In the genomic region with DNA sequence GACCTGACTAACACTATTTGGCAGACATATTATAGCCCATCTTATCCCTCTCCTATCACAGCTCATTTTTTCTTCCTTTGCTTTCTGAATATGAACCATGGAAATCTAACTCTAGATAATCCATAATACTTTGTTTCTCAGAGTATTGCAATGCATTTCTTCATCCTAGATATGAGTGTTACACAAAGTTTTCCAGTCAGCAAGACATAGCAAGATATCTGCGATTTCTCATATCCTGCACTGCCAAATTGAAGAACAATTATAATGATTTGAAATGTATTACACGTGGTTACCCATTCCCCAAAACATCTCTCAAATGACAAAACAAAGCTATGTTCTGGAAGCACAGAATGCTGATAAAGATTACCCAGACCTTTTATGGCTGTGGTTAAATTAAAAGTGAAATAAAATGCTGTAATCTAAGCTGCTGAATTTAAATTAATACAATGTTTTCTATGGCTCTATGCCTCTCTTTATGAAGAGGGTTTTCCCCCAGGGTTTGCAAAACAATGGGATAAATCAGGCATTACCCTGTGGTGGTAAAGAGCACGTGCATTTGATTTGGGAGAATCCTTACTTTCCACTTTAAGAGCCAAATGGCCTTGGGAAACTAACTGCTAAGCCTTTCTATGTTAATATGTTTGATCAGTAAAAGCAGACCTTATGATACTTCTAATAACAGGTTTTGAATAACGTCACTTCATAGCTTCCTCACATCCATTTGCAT, we compare ENCODE assay signal across 14 cellular contexts.
DNase-seq lines count a peak whose midpoint lies in the region; TF ChIP-seq lines count a peak whose summit lies in the region.
"Had no signal": no experiment of that assay in that cellular context is flagged by ENCODE, and none has a peak within 500 bp of the region (broad histone marks: within the 10 kb centered on the region; RNA-seq: fewer than 3 reads in every experiment).

No MANE protein-coding gene starts in this region.

- no peaks in the 10 kb centered on the region for H3K36me3 Mint-ChIP-seq in endothelial cell (ENCODE audit: low read depth, unreplicated experiment)

- no peak overlapping the region for H3K27ac ChIP-seq in ACC112 (ENCODE audit: low read depth, low read length)
- H3K27ac ChIP-seq: C4-2B, GM23248 had no signal

- no peaks in the 10 kb centered on the region for H3K27me3 ChIP-seq in ACC112 (ENCODE audit: insufficient read depth, low read length)
- H3K27me3 ChIP-seq in adipocyte (replicated peaks; ENCODE audit: control insufficient read depth, insufficient read depth, low read length) = no peaks in the 10 kb centered on the region

- H3K4me1 Mint-ChIP-seq in endothelial cell (ENCODE audit: unreplicated experiment) = no peaks in the 10 kb centered on the region

- no peaks in the 10 kb centered on the region for H3K27me3 Mint-ChIP-seq in endothelial cell (ENCODE audit: unreplicated experiment)

- no peak overlapping the region for H3K4me3 Mint-ChIP-seq in endothelial cell (ENCODE audit: unreplicated experiment)

- no peaks in the 10 kb centered on the region for H3K79me2 ChIP-seq in ACC112 (ENCODE audit: control insufficient read depth, insufficient read depth, low read length, unreplicated experiment)

- H2AFZ ChIP-seq in ACC112 (ENCODE audit: low read length, unreplicated experiment) = peak overlapping the region; percentile 66
- H2AFZ ChIP-seq: GM23248 had no signal

- no peak overlapping the region for H3K27ac Mint-ChIP-seq in endothelial cell (ENCODE audit: unreplicated experiment)

- H3K4me1 ChIP-seq in ACC112 (ENCODE audit: control insufficient read depth, insufficient read depth, low read length, unreplicated experiment) (peaks cover 3% of the 10 kb centered on the region), adipocyte (ENCODE audit: control insufficient read depth, insufficient read depth, low read length) (no peaks in the 10 kb centered on the region)

- H3K4me3 ChIP-seq in ACC112 (ENCODE audit: low read depth, low read length) (no peak overlapping the region), adipocyte (ENCODE audit: low read length) (no peak overlapping the region), fibroblast of villous mesenchyme (ENCODE audit: low read depth, low read length) (no peak overlapping the region)
- H3K4me3 ChIP-seq: GM12878, GM23248 had no signal

- no peaks in the 10 kb centered on the region for H3K9me3 Mint-ChIP-seq in endothelial cell (ENCODE audit: unreplicated experiment)

- no peaks in the 10 kb centered on the region for H3K9me3 ChIP-seq in adipocyte (ENCODE audit: control insufficient read depth, low read length)

- TF ChIP-seq CTCF in fibroblast of villous mesenchyme (IDR thresholded peaks at IDR 0.05; ENCODE audit: insufficient read depth, low read depth, low read length) (no peak), endothelial cell (IDR thresholded peaks at IDR 0.05; ENCODE audit: unreplicated experiment) (no peak)

- peak; percentile 2 to 69 for DNase-seq in NCI-H2081 (lab: John Stamatoyannopoulos, UW)
- peak; percentile 74 for DNase-seq in adipocyte (ENCODE audit: low read depth)
- peak; percentile 21 for DNase-seq in fibroblast of villous mesenchyme (ENCODE audit: low read depth)
- no peak for DNase-seq in stimulated activated naive CD4-positive, alpha-beta T cell (lab: John Stamatoyannopoulos, UW)
- DNase-seq in endothelial cell (ENCODE audit: low spot score) = no peak
- no peak for DNase-seq in cerebellum (ENCODE audit: low spot score)
- DNase-seq: GDM1, GM23248, NCI-H146, NCI-H226, NCI-H774 had no signal

- no peak overlapping the region for H3K9ac ChIP-seq in adipocyte (ENCODE audit: low read length)
- H3K9ac ChIP-seq: GM23248 had no signal

- H3K36me3 ChIP-seq in ACC112 (ENCODE audit: insufficient read depth, low read length) (no peaks in the 10 kb centered on the region), adipocyte (ENCODE audit: control insufficient read depth, insufficient read depth, low read length, severe bottlenecking) (no peaks in the 10 kb centered on the region)

Comparison
In these comparisons a context has a peak if more than half of its experiments do, and no peak if none do; other contexts are left out.
1. DNase-seq: peak in NCI-H2081 (2 of 2), adipocyte (single experiment) and fibroblast of villous mesenchyme (single experiment); none in stimulated activated naive CD4-positive, alpha-beta T cell (0 of 6), endothelial cell (single experiment) and cerebellum (single experiment).